Comparison of ENCODE assay signal across 1 cellular context in the genomic region with DNA sequence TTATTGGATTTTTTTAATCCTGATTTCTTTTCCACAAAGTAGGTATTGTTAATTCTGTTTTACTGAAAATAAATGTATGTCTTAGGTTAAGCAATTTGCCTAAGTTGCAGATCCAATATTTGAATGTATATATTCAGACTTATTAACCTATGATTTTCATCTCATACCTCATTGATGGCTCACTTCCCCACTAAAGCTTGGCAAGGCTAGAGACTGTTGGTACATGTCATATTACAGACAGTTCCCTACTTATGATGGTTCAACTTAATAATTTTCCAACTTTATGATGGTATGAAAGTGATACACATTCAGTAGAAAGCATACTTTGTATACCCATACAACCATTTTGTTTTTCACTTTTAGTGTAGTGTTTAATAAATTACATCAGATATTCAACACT.
TF ChIP-seq lines count a peak whose summit lies in the region.

No MANE protein-coding gene starts in this region.

TF ChIP-seq in SK-N-SH treated with all-trans-retinoic acid at 6 μM for 48 hours, 23 proteins besides CTCF, POLR2A, EP300 and RAD21 (continued from another document):
- TF ChIP-seq, protein P1, sequence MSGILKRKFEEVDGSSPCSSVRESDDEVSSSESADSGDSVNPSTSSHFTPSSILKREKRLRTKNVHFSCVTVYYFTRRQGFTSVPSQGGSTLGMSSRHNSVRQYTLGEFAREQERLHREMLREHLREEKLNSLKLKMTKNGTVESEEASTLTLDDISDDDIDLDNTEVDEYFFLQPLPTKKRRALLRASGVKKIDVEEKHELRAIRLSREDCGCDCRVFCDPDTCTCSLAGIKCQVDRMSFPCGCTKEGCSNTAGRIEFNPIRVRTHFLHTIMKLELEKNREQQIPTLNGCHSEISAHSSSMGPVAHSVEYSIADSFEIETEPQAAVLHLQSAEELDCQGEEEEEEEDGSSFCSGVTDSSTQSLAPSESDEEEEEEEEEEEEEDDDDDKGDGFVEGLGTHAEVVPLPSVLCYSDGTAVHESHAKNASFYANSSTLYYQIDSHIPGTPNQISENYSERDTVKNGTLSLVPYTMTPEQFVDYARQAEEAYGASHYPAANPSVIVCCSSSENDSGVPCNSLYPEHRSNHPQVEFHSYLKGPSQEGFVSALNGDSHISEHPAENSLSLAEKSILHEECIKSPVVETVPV (CRISPR knock-in tag; IDR thresholded peaks at IDR 0.05) = no peak
